Comparison of ENCODE assay signal across 35 cellular contexts in genomic region chr1:168739908-168740307, GRCh38. TPM values are rescaled to one million over a fixed set of nuclear protein-coding genes. Genes with fewer than 3 reads are reported as not detected.
"Had no signal": no experiment of that assay in that cellular context is flagged by ENCODE, and none has a peak within 500 bp of the region (broad histone marks: within the 10 kb centered on the region; RNA-seq: fewer than 3 reads in every experiment).

No MANE protein-coding gene starts in this region.

- H3K36me3 Mint-ChIP-seq: activated CD4-positive, alpha-beta memory T cell treated with anti-CD3 and anti-CD28 coated beads for 36 hours; activated naive CD4-positive, alpha-beta T cell treated with anti-CD3 and anti-CD28 coated beads, Interleukin-2, amount 50 U/mL, for 72 hours; activated naive CD8-positive, alpha-beta T cell treated with anti-CD3 and anti-CD28 coated beads for 36 hours; brain had no signal

- DNase-seq: activated B cell treated with CpG ODN at 0.5 μM for 24 hours; activated CD4-positive, alpha-beta memory T cell treated with anti-CD3 and anti-CD28 coated beads for 36 hours; activated CD4-positive, alpha-beta T cell treated with anti-CD3 and anti-CD28 coated beads for 4 hours; activated CD4-positive, alpha-beta T cell treated with anti-CD3 and anti-CD28 coated beads, Interleukin-2, amount 10 ng/mL, durations not matched to agents 24 days and 14 days; activated CD4-positive, alpha-beta T cell treated with anti-CD3 and anti-CD28 coated beads, Interleukin-2, amount 50 U/mL, for 1 hour; activated CD4-positive, alpha-beta T cell treated with anti-CD3 and anti-CD28 coated beads, Interleukin-2, amount 50 U/mL, for 4 hours; activated CD4-positive, CD25-positive, alpha-beta regulatory T cell treated with anti-CD3 and anti-CD28 coated beads, Interleukin-2, amount 50 U/mL, for 72 hours; activated CD8-positive, alpha-beta memory T cell treated with anti-CD3 and anti-CD28 coated beads, Interleukin-2, amount 50 U/mL, for 4 hours; activated CD8-positive, alpha-beta T cell treated with anti-CD3 and anti-CD28 coated beads for 36 hours; activated effector memory CD4-positive, alpha-beta T cell treated with anti-CD3 and anti-CD28 coated beads, Interleukin-2, amount 50 U/mL, for 16 hours; activated gamma-delta T cell treated with Interleukin-2 at 50 U/mL for 16 hours; activated naive CD4-positive, alpha-beta T cell; activated naive CD4-positive, alpha-beta T cell treated with anti-CD3 and anti-CD28 coated beads for 36 hours; activated naive CD4-positive, alpha-beta T cell treated with anti-CD3 and anti-CD28 coated beads, Interleukin-2, amount 50 U/mL, for 16 hours; activated naive CD8-positive, alpha-beta T cell treated with anti-CD3 and anti-CD28 coated beads for 36 hours; activated T-cell treated with anti-CD3 and anti-CD28 coated beads for 4 hours; activated T-cell treated with anti-CD3 and anti-CD28 coated beads, Interleukin-2, amount 50 U/mL, for 1 hour; activated T-cell treated with anti-CD3 and anti-CD28 coated beads, Interleukin-2, amount 50 U/mL, for 4 hours; activated T-cell treated with anti-CD3 and anti-CD28 coated beads, Interleukin-2, amount 50 U/mL, for 72 hours; adrenal gland; amygdala; anterior cingulate cortex; central memory CD4-positive, alpha-beta T cell; T-helper 1 cell; T-helper 2 cell; T-helper 9 cell; WERI-Rb-1 had no signal

- H3K27me3 Mint-ChIP-seq: activated CD8-positive, alpha-beta T cell treated with anti-CD3 and anti-CD28 coated beads for 36 hours; activated naive CD8-positive, alpha-beta T cell treated with anti-CD3 and anti-CD28 coated beads for 36 hours had no signal

- H3K9me3 ChIP-seq: adrenal gland, ascending aorta had no signal

- H3K9me3 Mint-ChIP-seq: activated B cell treated with CpG ODN at 0.5 μM for 24 hours; activated CD4-positive, alpha-beta memory T cell treated with anti-CD3 and anti-CD28 coated beads for 36 hours; activated CD4-positive, alpha-beta T cell treated with anti-CD3 and anti-CD28 coated beads, Interleukin-2, amount 10 ng/mL, durations not matched to agents 24 days and 14 days; activated CD8-positive, alpha-beta T cell treated with anti-CD3 and anti-CD28 coated beads for 36 hours; activated naive CD4-positive, alpha-beta T cell treated with anti-CD3 and anti-CD28 coated beads for 36 hours; activated naive CD4-positive, alpha-beta T cell treated with anti-CD3 and anti-CD28 coated beads, Interleukin-2, amount 50 U/mL, for 72 hours; activated naive CD8-positive, alpha-beta T cell treated with anti-CD3 and anti-CD28 coated beads for 36 hours; activated T-cell treated with anti-CD3 and anti-CD28 coated beads, Interleukin-2, amount 50 U/mL, for 4 hours; activated T-cell treated with anti-CD3 and anti-CD28 coated beads, Interleukin-2, amount 50 U/mL, for 72 hours; activated T-helper 1 cell treated with anti-CD3 and anti-CD28 coated beads, Interleukin-12 subunit alpha, Interleukin-12 subunit beta, Interleukin-2, Interleukin-4 antibody, amounts not matched to agents 30 ng/mL and 10 ng/mL and 1 ng/mL, durations not matched to agents 14 hours and 24 hours and 36 hours; activated T-helper 17 cell treated with anti-CD3 and anti-CD28 coated beads, Interleukin-2, amount 50 U/mL, for 72 hours; brain; T-helper 1 cell treated with Interleukin-12 subunit alpha and Interleukin-12 subunit beta and Interleukin-4 antibody, amounts not matched to agents 30 μg/mL and 1 μg/mL, for 36 hours; T-helper 2 cell treated with Interferon-gamma antibody and Interleukin-4, amounts not matched to agents 5 μg/mL and 100 μg/mL, for 36 hours had no signal

- H3K4me3 ChIP-seq: adrenal gland, ascending aorta had no signal

- ATAC-seq: activated CD8-positive, alpha-beta T cell treated with anti-CD3 and anti-CD28 coated beads for 36 hours; activated naive CD4-positive, alpha-beta T cell treated with anti-CD3 and anti-CD28 coated beads, Interleukin-2, amount 50 U/mL, for 72 hours; activated T-cell treated with anti-CD3 and anti-CD28 coated beads, Interleukin-2, amount 50 U/mL, for 4 hours; activated T-cell treated with anti-CD3 and anti-CD28 coated beads, Interleukin-2, amount 50 U/mL, for 72 hours; activated T-helper 17 cell treated with anti-CD3 and anti-CD28 coated beads, Interleukin-2, amount 50 U/mL, for 72 hours had no signal

- H3K27me3 ChIP-seq: adrenal gland, ascending aorta had no signal

- H3K36me3 ChIP-seq: adrenal gland, ascending aorta, WERI-Rb-1 had no signal

- H3K4me1 Mint-ChIP-seq: activated B cell treated with CpG ODN at 0.5 μM for 24 hours; activated CD4-positive, alpha-beta T cell treated with anti-CD3 and anti-CD28 coated beads, Interleukin-2, amount 10 ng/mL, durations not matched to agents 24 days and 14 days; activated naive CD8-positive, alpha-beta T cell treated with anti-CD3 and anti-CD28 coated beads for 36 hours; activated T-helper 17 cell treated with anti-CD3 and anti-CD28 coated beads, Interleukin-2, amount 50 U/mL, for 72 hours had no signal

- H3K4me1 ChIP-seq: adrenal gland, ascending aorta had no signal

- H3K4me3 Mint-ChIP-seq: activated B cell treated with CpG ODN at 0.5 μM for 24 hours; activated CD4-positive, alpha-beta memory T cell treated with anti-CD3 and anti-CD28 coated beads for 36 hours; activated CD4-positive, alpha-beta T cell treated with anti-CD3 and anti-CD28 coated beads, Interleukin-2, amount 10 ng/mL, durations not matched to agents 24 days and 14 days; activated CD8-positive, alpha-beta T cell treated with anti-CD3 and anti-CD28 coated beads for 36 hours; activated naive CD4-positive, alpha-beta T cell treated with anti-CD3 and anti-CD28 coated beads for 36 hours; activated naive CD8-positive, alpha-beta T cell treated with anti-CD3 and anti-CD28 coated beads for 36 hours; activated T-cell treated with anti-CD3 and anti-CD28 coated beads, Interleukin-2, amount 50 U/mL, for 4 hours; activated T-cell treated with anti-CD3 and anti-CD28 coated beads, Interleukin-2, amount 50 U/mL, for 72 hours; activated T-helper 1 cell treated with anti-CD3 and anti-CD28 coated beads, Interleukin-12 subunit alpha, Interleukin-12 subunit beta, Interleukin-2, Interleukin-4 antibody, amounts not matched to agents 30 ng/mL and 10 ng/mL and 1 ng/mL, durations not matched to agents 14 hours and 24 hours and 36 hours; activated T-helper 17 cell treated with anti-CD3 and anti-CD28 coated beads, Interleukin-2, amount 50 U/mL, for 72 hours; brain; T-helper 1 cell treated with Interleukin-12 subunit alpha and Interleukin-12 subunit beta and Interleukin-4 antibody, amounts not matched to agents 30 μg/mL and 1 μg/mL, for 36 hours; T-helper 2 cell treated with Interferon-gamma antibody and Interleukin-4, amounts not matched to agents 5 μg/mL and 100 μg/mL, for 36 hours had no signal

- H3K27ac ChIP-seq: adrenal gland, ascending aorta, WERI-Rb-1 had no signal

- H3K27ac Mint-ChIP-seq: activated B cell treated with CpG ODN at 0.5 μM for 24 hours; activated CD4-positive, alpha-beta memory T cell treated with anti-CD3 and anti-CD28 coated beads for 36 hours; activated CD4-positive, alpha-beta T cell treated with anti-CD3 and anti-CD28 coated beads, Interleukin-2, amount 10 ng/mL, durations not matched to agents 24 days and 14 days; activated CD8-positive, alpha-beta T cell treated with anti-CD3 and anti-CD28 coated beads for 36 hours; activated naive CD4-positive, alpha-beta T cell treated with anti-CD3 and anti-CD28 coated beads for 36 hours; activated naive CD4-positive, alpha-beta T cell treated with anti-CD3 and anti-CD28 coated beads, Interleukin-2, amount 50 U/mL, for 72 hours; activated naive CD8-positive, alpha-beta T cell treated with anti-CD3 and anti-CD28 coated beads for 36 hours; activated T-cell treated with anti-CD3 and anti-CD28 coated beads, Interleukin-2, amount 50 U/mL, for 72 hours; activated T-helper 1 cell treated with anti-CD3 and anti-CD28 coated beads, Interleukin-12 subunit alpha, Interleukin-12 subunit beta, Interleukin-2, Interleukin-4 antibody, amounts not matched to agents 30 ng/mL and 10 ng/mL and 1 ng/mL, durations not matched to agents 14 hours and 24 hours and 36 hours; activated T-helper 17 cell treated with anti-CD3 and anti-CD28 coated beads, Interleukin-2, amount 50 U/mL, for 72 hours; T-helper 1 cell treated with Interleukin-12 subunit alpha and Interleukin-12 subunit beta and Interleukin-4 antibody, amounts not matched to agents 30 μg/mL and 1 μg/mL, for 36 hours; T-helper 2 cell treated with Interferon-gamma antibody and Interleukin-4, amounts not matched to agents 5 μg/mL and 100 μg/mL, for 36 hours had no signal

RNA-seq across cellular contexts. Expression of gene DPT, which starts 10.9 kb away (rescaled TPM):
- total RNA-seq: activated B cell treated with CpG ODN at 0.5 μM for 24 hours; activated CD4-positive, alpha-beta memory T cell treated with anti-CD3 and anti-CD28 coated beads for 36 hours; activated CD4-positive, alpha-beta T cell treated with anti-CD3 and anti-CD28 coated beads, Interleukin-2, amount 10 ng/mL, durations not matched to agents 24 days and 14 days; activated CD8-positive, alpha-beta memory T cell treated with anti-CD3 and anti-CD28 coated beads for 36 hours; activated CD8-positive, alpha-beta T cell treated with anti-CD3 and anti-CD28 coated beads for 36 hours; activated naive CD4-positive, alpha-beta T cell treated with anti-CD3 and anti-CD28 coated beads for 36 hours; activated naive CD4-positive, alpha-beta T cell treated with anti-CD3 and anti-CD28 coated beads, Interleukin-2, amount 50 U/mL, for 72 hours; activated naive CD8-positive, alpha-beta T cell treated with anti-CD3 and anti-CD28 coated beads for 36 hours; activated T-cell treated with anti-CD3 and anti-CD28 coated beads, Interleukin-2, amount 50 U/mL, for 4 hours; activated T-cell treated with anti-CD3 and anti-CD28 coated beads, Interleukin-2, amount 50 U/mL, for 72 hours; activated T-helper 1 cell treated with anti-CD3 and anti-CD28 coated beads, Interleukin-12 subunit alpha, Interleukin-12 subunit beta, Interleukin-2, Interleukin-4 antibody, amounts not matched to agents 30 ng/mL and 10 ng/mL and 1 ng/mL, durations not matched to agents 14 hours and 24 hours and 36 hours; activated T-helper 17 cell treated with anti-CD3 and anti-CD28 coated beads, Interleukin-2, amount 50 U/mL, for 72 hours had no signal
